ENCODE assay signal across 15 cellular contexts in genomic region chr4:15855804-15856475, GRCh38.
A peak's percentile ranks its signal among the peaks of the same experiment; 100 is the strongest.
DNase-seq lines count a peak whose midpoint lies in the region; ATAC-seq and TF ChIP-seq lines count a peak whose summit lies in the region.
"Had no signal": no experiment of that assay in that cellular context is flagged by ENCODE, and none has a peak within 500 bp of the region (broad histone marks: within the 10 kb centered on the region; RNA-seq: fewer than 3 reads in every experiment).

No MANE protein-coding gene starts in this region.

- H3K36me3 Mint-ChIP-seq in T-helper 2 cell treated with Interferon-gamma antibody and Interleukin-4, amounts not matched to agents 5 μg/mL and 100 μg/mL, for 36 hours (ENCODE audit: low read depth), result peaks cover 24% of the 10 kb centered on the region

- H3K27me3 ChIP-seq in psoas muscle (ENCODE audit: insufficient read depth in 3 of 3, low read length in 2 of 3), result no peaks in the 10 kb centered on the region
- H3K27me3 ChIP-seq in ovary, result no peaks in the 10 kb centered on the region

- no peak for TF ChIP-seq CTCF in fibroblast of villous mesenchyme (IDR thresholded peaks at IDR 0.05; ENCODE audit: insufficient read depth, low read depth, low read length)
- TF ChIP-seq CTCF in psoas muscle (IDR thresholded peaks at IDR 0.05), result no peak
- TF ChIP-seq CTCF in ovary (IDR thresholded peaks at IDR 0.05), result no peak

- H3K36me3 ChIP-seq in SK-N-MC (ENCODE audit: insufficient read depth, low read length), result no peaks in the 10 kb centered on the region
- H3K36me3 ChIP-seq in psoas muscle (ENCODE audit: insufficient read depth in 1 of 2, low read depth in 1 of 2), result no peaks in the 10 kb centered on the region
- no peaks in the 10 kb centered on the region for H3K36me3 ChIP-seq in ovary

- no peaks in the 10 kb centered on the region for H3K9me3 Mint-ChIP-seq in T-helper 2 cell treated with Interferon-gamma antibody and Interleukin-4, amounts not matched to agents 5 μg/mL and 100 μg/mL, for 36 hours
- H3K9me3 Mint-ChIP-seq: activated CD4-positive, alpha-beta T cell treated with anti-CD3 and anti-CD28 coated beads, Interleukin-2, amount 10 ng/mL, durations not matched to agents 24 days and 14 days; HFFc6; naive thymus-derived CD8-positive, alpha-beta T cell had no signal

- H3K4me1 Mint-ChIP-seq in T-helper 2 cell treated with Interferon-gamma antibody and Interleukin-4, amounts not matched to agents 5 μg/mL and 100 μg/mL, for 36 hours (ENCODE audit: low read depth), result no peaks in the 10 kb centered on the region
- H3K4me1 Mint-ChIP-seq: activated CD4-positive, alpha-beta T cell treated with anti-CD3 and anti-CD28 coated beads, Interleukin-2, amount 10 ng/mL, durations not matched to agents 24 days and 14 days; naive thymus-derived CD8-positive, alpha-beta T cell had no signal

- intact Hi-C loops in psoas muscle (cut with DNase I) (no loop called here), ovary (cut with DNase I) (no loop called here)

- H3K9me3 ChIP-seq in SK-N-MC (ENCODE audit: low read depth, low read length) (no peaks in the 10 kb centered on the region), psoas muscle (no peaks in the 10 kb centered on the region), ovary (no peaks in the 10 kb centered on the region)

- no peak for TF ChIP-seq POLR2A in ovary (IDR thresholded peaks at IDR 0.05)

- no peak for TF ChIP-seq EP300 in ovary (IDR thresholded peaks at IDR 0.05)

- peak; percentile 10 for DNase-seq in COR-L47 (lab: John Stamatoyannopoulos, UW)
- peak; percentile 72 for DNase-seq in SK-N-MC (ENCODE audit: low read depth, low spot score)
- DNase-seq in fibroblast of villous mesenchyme (ENCODE audit: low read depth), result peak; percentile 13
- peak; percentile 53 to 63 for DNase-seq in psoas muscle
- DNase-seq in ovary, result no peak
- DNase-seq in EL, result no peak
- DNase-seq in T-helper 2 cell treated with Interferon-gamma antibody and Interleukin-4, amounts not matched to agents 5 μg/mL and 100 μg/mL, for 36 hours (ENCODE audit: low spot score), result no peak
- no peak for DNase-seq in DMS79 treated with DMSO at 0.1 percent for 48 hours (lab: John Stamatoyannopoulos, UW)
- DNase-seq: activated CD4-positive, alpha-beta T cell treated with anti-CD3 and anti-CD28 coated beads, Interleukin-2, amount 10 ng/mL, durations not matched to agents 24 days and 14 days; activated naive CD4-positive, alpha-beta T cell treated with anti-CD3 and anti-CD28 coated beads, Interleukin-2, amount 50 U/mL, for 16 hours; activated T-cell treated with anti-CD3 and anti-CD28 coated beads for 4 hours; HFFc6; naive thymus-derived CD8-positive, alpha-beta T cell; NCI-H524 treated with DMSO at 0.1 percent for 48 hours had no signal

- H3K9ac ChIP-seq in SK-N-MC (ENCODE audit: insufficient read length), result no peak overlapping the region

- ATAC-seq in psoas muscle, result peak in 1 of 4 donors; percentile 26
- ATAC-seq: naive thymus-derived CD8-positive, alpha-beta T cell; SK-N-SH treated with all-trans-retinoic acid at 6 μM for 48 hours had no signal

- no peak overlapping the region for H3K4me3 ChIP-seq in SK-N-MC
- H3K4me3 ChIP-seq in fibroblast of villous mesenchyme (ENCODE audit: low read depth, low read length), result no peak overlapping the region
- H3K4me3 ChIP-seq in psoas muscle, result no peak overlapping the region
- H3K4me3 ChIP-seq in ovary, result no peak overlapping the region

- WGBS in psoas muscle, 3 donors, result 41 to 53% (median 46%) methylated on average over 7 of the region's 7 CpGs
- WGBS in ovary, 3 donors, result 52 to 54% (median 54%) methylated on average over 7 of the region's 7 CpGs

- H3K4me3 Mint-ChIP-seq in T-helper 2 cell treated with Interferon-gamma antibody and Interleukin-4, amounts not matched to agents 5 μg/mL and 100 μg/mL, for 36 hours, result no peak overlapping the region
- H3K4me3 Mint-ChIP-seq: activated CD4-positive, alpha-beta T cell treated with anti-CD3 and anti-CD28 coated beads, Interleukin-2, amount 10 ng/mL, durations not matched to agents 24 days and 14 days; HFFc6; naive thymus-derived CD8-positive, alpha-beta T cell had no signal

- no peaks in the 10 kb centered on the region for H3K27me3 Mint-ChIP-seq in T-helper 2 cell treated with Interferon-gamma antibody and Interleukin-4, amounts not matched to agents 5 μg/mL and 100 μg/mL, for 36 hours (ENCODE audit: low read depth)

- H3K27ac ChIP-seq in SK-N-MC, result no peak overlapping the region
- H3K27ac ChIP-seq in psoas muscle, result no peak overlapping the region
- H3K27ac ChIP-seq in ovary, result no peak overlapping the region

- H3K4me1 ChIP-seq in psoas muscle (no peaks in the 10 kb centered on the region), ovary (ENCODE audit: insufficient read depth) (no peaks in the 10 kb centered on the region)

- no peak overlapping the region for H3K27ac Mint-ChIP-seq in T-helper 2 cell treated with Interferon-gamma antibody and Interleukin-4, amounts not matched to agents 5 μg/mL and 100 μg/mL, for 36 hours
- H3K27ac Mint-ChIP-seq: activated CD4-positive, alpha-beta T cell treated with anti-CD3 and anti-CD28 coated beads, Interleukin-2, amount 10 ng/mL, durations not matched to agents 24 days and 14 days; HFFc6; naive thymus-derived CD8-positive, alpha-beta T cell had no signal

Comparison
In these comparisons a context has a peak if more than half of its experiments do, and no peak if none do; other contexts are left out.
1. DNase-seq: peak in COR-L47 (single experiment), SK-N-MC (single experiment), fibroblast of villous mesenchyme (single experiment) and psoas muscle (2 of 2); none in ovary (0 of 5), EL (single experiment), T-helper 2 cell treated with Interferon-gamma antibody and Interleukin-4, amounts not matched to agents 5 μg/mL and 100 μg/mL, for 36 hours (single experiment) and DMS79 treated with DMSO at 0.1 percent for 48 hours (single experiment).